Comparison of ENCODE assay signal across 23 cellular contexts in genomic region chr1:47507140-47507539, GRCh38.
A peak's percentile ranks its signal among the peaks of the same experiment; 100 is the strongest.
DNase-seq lines count a peak whose midpoint lies in the region; ATAC-seq, FAIRE-seq and TF ChIP-seq lines count a peak whose summit lies in the region.
"Had no signal": no experiment of that assay in that cellular context is flagged by ENCODE, and none has a peak within 500 bp of the region (broad histone marks: within the 10 kb centered on the region; RNA-seq: fewer than 3 reads in every experiment).

No MANE protein-coding gene starts in this region.

- H2AFZ ChIP-seq in HepG2 (ENCODE audit: low read length): no peak overlapping the region

- H3K27me3 ChIP-seq in right lobe of liver (no peaks in the 10 kb centered on the region), HepG2 (ENCODE audit: control insufficient read depth in 1 of 2, insufficient read depth in 2 of 2, low read length in 2 of 2) (peaks cover 6 to 70% of the 10 kb centered on the region in 2 experiments; a peak in 4 of 5 replicates), foreskin keratinocyte (peaks cover 65% of the 10 kb centered on the region), lower lobe of right lung (ENCODE audit: low read depth) (peaks cover 56% of the 10 kb centered on the region)
- H3K27me3 ChIP-seq: uterus had no signal

- H3K9me3 Mint-ChIP-seq in type B pancreatic cell: no peaks in the 10 kb centered on the region

- H3K4me1 Mint-ChIP-seq in type B pancreatic cell (ENCODE audit: unreplicated experiment): peaks cover 34% of the 10 kb centered on the region

- BruUV-seq in HepG2 (replicated peaks; lab: Mats Ljungman, UMichigan): no TSS peak

- no peaks in the 10 kb centered on the region for H3K79me2 ChIP-seq in HepG2 (ENCODE audit: insufficient read depth, low read length)

- CTCF ChIA-PET in HepG2 (lab: Yijun Ruan, JAX; ENCODE audit: low intra/inter-chr PET ratio, low total read pairs): no interaction called here

- H3K36me3 ChIP-seq in right lobe of liver: no peaks in the 10 kb centered on the region
- no peaks in the 10 kb centered on the region for H3K36me3 ChIP-seq in HepG2 (replicated peaks in 1 of 2; ENCODE audit: control insufficient read depth in 1 of 2, insufficient read depth in 2 of 2, low read length in 2 of 2)
- no peaks in the 10 kb centered on the region for H3K36me3 ChIP-seq in lower lobe of right lung
- H3K36me3 ChIP-seq: heart right ventricle, left ventricle myocardium inferior, Peyer's patch, uterus had no signal

- peaks cover 60% of the 10 kb centered on the region for H3K27me3 Mint-ChIP-seq in type B pancreatic cell

- intact Hi-C loops in right lobe of liver (cut with DNase I): no loop called here
- intact Hi-C loops in HepG2 (cut with micrococcal nuclease; ENCODE audit: unreplicated experiment): no loop called here
- intact Hi-C loops in lower lobe of right lung (cut with DNase I): no loop called here

- peak overlapping the region in 1 of 3 donors; percentile 49 for H3K4me3 ChIP-seq in right lobe of liver
- no peak overlapping the region for H3K4me3 ChIP-seq in HepG2 (replicated peaks in 1 of 3; ENCODE audit: insufficient read depth in 1 of 3, low read depth in 2 of 3, low read length in 3 of 3)
- no peak overlapping the region for H3K4me3 ChIP-seq in lower lobe of right lung

- DNase-seq in right lobe of liver: no peak
- no peak for DNase-seq in HepG2 (ENCODE audit: low spot score)
- DNase-seq in NCI-H69 (lab: John Stamatoyannopoulos, UW): peak; percentile 9
- DNase-seq in foreskin keratinocyte: peak in 1 of 2 donors; percentile 10
- no peak for DNase-seq in type B pancreatic cell (ENCODE audit: extremely low spot score, unreplicated experiment)
- no peak for DNase-seq in activated gamma-delta T cell (lab: John Stamatoyannopoulos, UW)
- DNase-seq in lower lobe of right lung: no peak
- DNase-seq in SHP77 (lab: John Stamatoyannopoulos, UW): no peak
- DNase-seq: activated CD4-positive, alpha-beta T cell treated with anti-CD3 and anti-CD28 coated beads, Interleukin-2, amount 50 U/mL, for 4 hours; activated naive CD4-positive, alpha-beta T cell; anterior cingulate cortex; NCI-H1436; NCI-H510A treated with DMSO at 0.1 percent for 48 hours; NK-92 treated with Interleukin-12 subunit alpha and Interleukin-12 subunit beta, amount 100 ng/mL, for 24 hours; Peyer's patch; stimulated activated CD4-positive, alpha-beta T cell treated with anti-CD3 and anti-CD28 coated beads, Interleukin-1b, Interleukin-23, amount 100 ng/mL, for 48 hours; T-helper 2 cell; uterus had no signal

- in situ Hi-C loops in HepG2 (cut with HindIII; ENCODE audit: extremely low pct_ligation_motif_present, low pct_unique_long_range_greater_than_20kb): no loop called here

- H3K9me3 ChIP-seq in right lobe of liver (no peaks in the 10 kb centered on the region), HepG2 (ENCODE audit: low read length) (no peaks in the 10 kb centered on the region), lower lobe of right lung (no peaks in the 10 kb centered on the region)
- H3K9me3 ChIP-seq: heart right ventricle, left ventricle myocardium inferior, Peyer's patch, uterus had no signal

- no peaks in the 10 kb centered on the region for H3K36me3 Mint-ChIP-seq in type B pancreatic cell
- H3K36me3 Mint-ChIP-seq: CD14-positive monocyte had no signal

- H3K4me1 ChIP-seq in right lobe of liver: peaks cover 0 to 21% (median 9%) of the 10 kb centered on the region in 4 donors
- H3K4me1 ChIP-seq in HepG2 (ENCODE audit: insufficient read depth, low read length): peaks cover 18% of the 10 kb centered on the region
- H3K4me1 ChIP-seq in foreskin keratinocyte: no peaks in the 10 kb centered on the region
- peaks cover 16% of the 10 kb centered on the region for H3K4me1 ChIP-seq in lower lobe of right lung

- no peak for TF ChIP-seq EP300 in HepG2 (IDR thresholded peaks at IDR 0.05; ENCODE audit: low read depth in 2 of 2, low read length in 2 of 2)
- no peak for TF ChIP-seq EP300 in HepG2 (CRISPR knock-in tag; IDR thresholded peaks at IDR 0.05; ENCODE audit: borderline replicate concordance)

- H3K27ac Mint-ChIP-seq in type B pancreatic cell: no peak overlapping the region
- H3K27ac Mint-ChIP-seq: CD14-positive monocyte had no signal

- POLR2A ChIA-PET in HepG2 (lab: Yijun Ruan, JAX): interaction anchor here (1.0 kb wide), 1 partner anchor 70 kb away, joined by 3 read pairs; the partner anchor contains the start of gene FOXD2

- H3K4me3 Mint-ChIP-seq in type B pancreatic cell: peak overlapping the region; percentile 1

- no peak for TF ChIP-seq RAD21 in HepG2 (CRISPR knock-in tag; IDR thresholded peaks at IDR 0.05)

- H3K4me2 ChIP-seq in HepG2 (ENCODE audit: low read depth, low read length): no peak overlapping the region

- peak overlapping the region in 2 of 3 donors; percentile 84 to 92 for H3K27ac ChIP-seq in right lobe of liver
- H3K27ac ChIP-seq in HepG2 (ENCODE audit: extremely low read length, insufficient read depth, low read length): no peak overlapping the region
- H3K27ac ChIP-seq in foreskin keratinocyte: no peak overlapping the region
- no peak overlapping the region for H3K27ac ChIP-seq in lower lobe of right lung
- H3K27ac ChIP-seq: epithelial cell of prostate, left ventricle myocardium inferior, Peyer's patch, uterus had no signal

- ATAC-seq in right lobe of liver (no peak), HepG2 (no peak), foreskin keratinocyte (peak; percentile 27), lower lobe of right lung (no peak)

- 68% methylated on average over 3 of the region's 3 CpGs for WGBS in right lobe of liver (ENCODE audit: insufficient coverage, low coverage, low lambda C conversion rate, missing lambda C conversion rate)
- 33% methylated on average over 3 of the region's 3 CpGs for WGBS in HepG2 (ENCODE audit: low lambda C conversion rate)

- no peak for TF ChIP-seq CTCF in right lobe of liver (IDR thresholded peaks at IDR 0.05)
- TF ChIP-seq CTCF in HepG2 (CRISPR knock-in tag; IDR thresholded peaks at IDR 0.05): no peak
- TF ChIP-seq CTCF in foreskin keratinocyte (conservative IDR thresholded peaks at IDR 0.05): no peak
- no peak for TF ChIP-seq CTCF in type B pancreatic cell (conservative IDR thresholded peaks at IDR 0.05)
- TF ChIP-seq CTCF in lower lobe of right lung (IDR thresholded peaks at IDR 0.05): no peak

- no peak for TF ChIP-seq POLR2A in right lobe of liver (IDR thresholded peaks at IDR 0.05)
- TF ChIP-seq POLR2A in HepG2 (IDR thresholded peaks at IDR 0.05; ENCODE audit: insufficient read depth in 1 of 2, low read depth in 2 of 2, low read length in 2 of 2): no peak

- peaks cover 3% of the 10 kb centered on the region; the same call in 1 of the 2 replicates for H4K20me1 ChIP-seq in HepG2 (ENCODE audit: insufficient read depth, low read length)

- H3K9ac ChIP-seq in HepG2 (ENCODE audit: insufficient read depth, low read depth, low read length): no peak overlapping the region

- FAIRE-seq in HepG2 (lab: Jason Lieb, UNC): no peak
- FAIRE-seq: G401.6 had no signal

TF ChIP-seq in HepG2, 621 proteins besides CTCF, POLR2A, EP300 and RAD21:
- TF ChIP-seq ZFP36L2 (CRISPR knock-in tag; IDR thresholded peaks at IDR 0.05): no peak
- TF ChIP-seq MED13 (CRISPR knock-in tag; IDR thresholded peaks at IDR 0.05): no peak
- TF ChIP-seq GTF3A (CRISPR knock-in tag; conservative IDR thresholded peaks at IDR 0.05): no peak
- no peak for TF ChIP-seq LCORL (IDR thresholded peaks at IDR 0.05)
- no peak for TF ChIP-seq LCORL (CRISPR knock-in tag; IDR thresholded peaks at IDR 0.05)
- TF ChIP-seq ZIK1 (CRISPR knock-in tag; IDR thresholded peaks at IDR 0.05; ENCODE audit: borderline replicate concordance, low read depth): no peak
- TF ChIP-seq MIXL1 (CRISPR knock-in tag; IDR thresholded peaks at IDR 0.05): no peak

Comparison
In these comparisons a context has a peak if more than half of its experiments do, and no peak if none do; other contexts are left out.
1. H3K27ac ChIP-seq: peak in right lobe of liver (2 of 3); none in HepG2 (single experiment), foreskin keratinocyte (single experiment) and lower lobe of right lung (single experiment).